1 cellular context compared by ENCODE assay signal in the genomic region with DNA sequence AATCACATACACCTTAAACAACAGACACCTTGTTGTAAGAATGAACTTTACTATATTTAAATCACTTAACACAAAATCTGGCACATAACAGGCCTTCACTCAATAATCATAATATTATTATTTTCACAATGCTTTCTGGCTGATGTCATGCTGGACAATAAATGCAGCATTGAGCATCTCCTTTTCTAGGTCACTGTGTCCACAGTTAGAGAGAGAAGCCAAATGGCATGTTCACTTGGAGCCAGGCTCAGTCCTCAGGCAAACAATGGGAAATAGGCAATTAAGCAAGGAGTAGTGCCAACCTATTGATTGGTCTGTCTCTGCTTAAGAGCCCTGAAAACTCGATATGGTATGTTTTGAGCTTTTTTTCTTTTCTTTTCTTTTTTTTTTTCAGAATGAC.
TF ChIP-seq lines count a peak whose summit lies in the region.

No MANE protein-coding gene starts in this region.

TF ChIP-seq in HepG2, 621 proteins besides CTCF, POLR2A, EP300 and RAD21 (continued from another document):
- TF ChIP-seq, protein P1, sequence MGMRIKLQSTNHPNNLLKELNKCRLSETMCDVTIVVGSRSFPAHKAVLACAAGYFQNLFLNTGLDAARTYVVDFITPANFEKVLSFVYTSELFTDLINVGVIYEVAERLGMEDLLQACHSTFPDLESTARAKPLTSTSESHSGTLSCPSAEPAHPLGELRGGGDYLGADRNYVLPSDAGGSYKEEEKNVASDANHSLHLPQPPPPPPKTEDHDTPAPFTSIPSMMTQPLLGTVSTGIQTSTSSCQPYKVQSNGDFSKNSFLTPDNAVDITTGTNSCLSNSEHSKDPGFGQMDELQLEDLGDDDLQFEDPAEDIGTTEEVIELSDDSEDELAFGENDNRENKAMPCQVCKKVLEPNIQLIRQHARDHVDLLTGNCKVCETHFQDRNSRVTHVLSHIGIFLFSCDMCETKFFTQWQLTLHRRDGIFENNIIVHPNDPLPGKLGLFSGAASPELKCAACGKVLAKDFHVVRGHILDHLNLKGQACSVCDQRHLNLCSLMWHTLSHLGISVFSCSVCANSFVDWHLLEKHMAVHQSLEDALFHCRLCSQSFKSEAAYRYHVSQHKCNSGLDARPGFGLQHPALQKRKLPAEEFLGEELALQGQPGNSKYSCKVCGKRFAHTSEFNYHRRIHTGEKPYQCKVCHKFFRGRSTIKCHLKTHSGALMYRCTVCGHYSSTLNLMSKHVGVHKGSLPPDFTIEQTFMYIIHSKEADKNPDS (CRISPR knock-in tag; IDR thresholded peaks at IDR 0.05): no peak
- TF ChIP-seq, protein P2, sequence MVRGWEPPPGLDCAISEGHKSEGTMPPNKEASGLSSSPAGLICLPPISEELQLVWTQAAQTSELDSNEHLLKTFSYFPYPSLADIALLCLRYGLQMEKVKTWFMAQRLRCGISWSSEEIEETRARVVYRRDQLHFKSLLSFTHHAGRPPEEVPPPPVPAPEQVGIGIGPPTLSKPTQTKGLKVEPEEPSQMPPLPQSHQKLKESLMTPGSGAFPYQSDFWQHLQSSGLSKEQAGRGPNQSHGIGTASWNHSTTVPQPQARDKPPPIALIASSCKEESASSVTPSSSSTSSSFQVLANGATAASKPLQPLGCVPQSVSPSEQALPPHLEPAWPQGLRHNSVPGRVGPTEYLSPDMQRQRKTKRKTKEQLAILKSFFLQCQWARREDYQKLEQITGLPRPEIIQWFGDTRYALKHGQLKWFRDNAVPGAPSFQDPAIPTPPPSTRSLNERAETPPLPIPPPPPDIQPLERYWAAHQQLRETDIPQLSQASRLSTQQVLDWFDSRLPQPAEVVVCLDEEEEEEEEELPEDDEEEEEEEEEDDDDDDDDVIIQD (CRISPR knock-in tag; IDR thresholded peaks at IDR 0.05; ENCODE audit: low read depth): no peak
- TF ChIP-seq ELF3 (CRISPR knock-in tag; IDR thresholded peaks at IDR 0.05) (no peak), ZNF737 (CRISPR knock-in tag; IDR thresholded peaks at IDR 0.05; ENCODE audit: borderline replicate concordance) (no peak), ZNF10 (CRISPR knock-in tag; IDR thresholded peaks at IDR 0.05; ENCODE audit: borderline replicate concordance, low read depth) (no peak), ZNF7 (CRISPR knock-in tag; IDR thresholded peaks at IDR 0.05) (no peak), ZNF816 (CRISPR knock-in tag; IDR thresholded peaks at IDR 0.05; ENCODE audit: borderline replicate concordance) (no peak)
- TF ChIP-seq, protein P3, sequence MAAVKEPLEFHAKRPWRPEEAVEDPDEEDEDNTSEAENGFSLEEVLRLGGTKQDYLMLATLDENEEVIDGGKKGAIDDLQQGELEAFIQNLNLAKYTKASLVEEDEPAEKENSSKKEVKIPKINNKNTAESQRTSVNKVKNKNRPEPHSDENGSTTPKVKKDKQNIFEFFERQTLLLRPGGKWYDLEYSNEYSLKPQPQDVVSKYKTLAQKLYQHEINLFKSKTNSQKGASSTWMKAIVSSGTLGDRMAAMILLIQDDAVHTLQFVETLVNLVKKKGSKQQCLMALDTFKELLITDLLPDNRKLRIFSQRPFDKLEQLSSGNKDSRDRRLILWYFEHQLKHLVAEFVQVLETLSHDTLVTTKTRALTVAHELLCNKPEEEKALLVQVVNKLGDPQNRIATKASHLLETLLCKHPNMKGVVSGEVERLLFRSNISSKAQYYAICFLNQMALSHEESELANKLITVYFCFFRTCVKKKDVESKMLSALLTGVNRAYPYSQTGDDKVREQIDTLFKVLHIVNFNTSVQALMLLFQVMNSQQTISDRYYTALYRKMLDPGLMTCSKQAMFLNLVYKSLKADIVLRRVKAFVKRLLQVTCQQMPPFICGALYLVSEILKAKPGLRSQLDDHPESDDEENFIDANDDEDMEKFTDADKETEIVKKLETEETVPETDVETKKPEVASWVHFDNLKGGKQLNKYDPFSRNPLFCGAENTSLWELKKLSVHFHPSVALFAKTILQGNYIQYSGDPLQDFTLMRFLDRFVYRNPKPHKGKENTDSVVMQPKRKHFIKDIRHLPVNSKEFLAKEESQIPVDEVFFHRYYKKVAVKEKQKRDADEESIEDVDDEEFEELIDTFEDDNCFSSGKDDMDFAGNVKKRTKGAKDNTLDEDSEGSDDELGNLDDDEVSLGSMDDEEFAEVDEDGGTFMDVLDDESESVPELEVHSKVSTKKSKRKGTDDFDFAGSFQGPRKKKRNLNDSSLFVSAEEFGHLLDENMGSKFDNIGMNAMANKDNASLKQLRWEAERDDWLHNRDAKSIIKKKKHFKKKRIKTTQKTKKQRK (IDR thresholded peaks at IDR 0.05; ENCODE audit: low read length): no peak
TF ChIP-seq in HepG2: peak in this region for 0.
